In the genomic region with DNA sequence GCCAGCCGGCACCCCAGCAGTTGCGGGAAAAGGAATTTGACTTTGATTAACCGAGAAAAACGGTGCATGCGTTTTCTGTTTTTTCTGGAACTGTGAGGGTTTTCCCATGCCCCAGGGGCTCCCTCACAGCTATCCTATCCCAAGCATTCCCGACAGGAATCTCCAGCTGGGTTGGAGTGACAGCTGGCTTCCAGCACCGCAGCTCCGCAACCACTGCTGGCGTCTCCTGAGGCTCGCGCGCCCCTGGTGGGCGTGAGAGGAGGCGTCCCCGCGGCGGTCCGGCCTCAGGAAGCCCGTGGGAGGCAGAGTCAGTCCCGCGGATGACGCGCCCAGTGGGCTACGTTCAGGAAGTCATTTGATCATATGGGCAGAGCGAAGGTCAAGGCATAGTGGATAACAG, we compare ENCODE assay signal across 8 cellular contexts.
DNase-seq lines count a peak whose midpoint lies in the region; ATAC-seq, FAIRE-seq and TF ChIP-seq lines count a peak whose summit lies in the region.
"Not testable (repeated sequence)": the region's sequence is repeated elsewhere in the genome, so short reads cannot be mapped to it uniquely, and the experiment has no call there.

No MANE protein-coding gene starts in this region.

- H3K27ac ChIP-seq in A549; right cardiac atrium (ENCODE audit: low read length); psoas muscle: not testable (repeated sequence)

- not testable (repeated sequence) for TF ChIP-seq POLR2A in A549 (IDR thresholded peaks at IDR 0.05; ENCODE audit: low read length)

- not testable (repeated sequence) for H3K4me3 Mint-ChIP-seq in memory B cell

- CTCF ChIA-PET in A549 (lab: Yijun Ruan, JAX): not testable (repeated sequence)

- not testable (repeated sequence) for TF ChIP-seq RAD21 in A549 (conservative IDR thresholded peaks at IDR 0.05 in 1 of 2, IDR thresholded peaks at IDR 0.05 in 1 of 2)

- POLR2A ChIA-PET in A549 (lab: Yijun Ruan, JAX): not testable (repeated sequence)

- H3K9me3 ChIP-seq in A549; right cardiac atrium (ENCODE audit: control insufficient read depth, low read length); psoas muscle: not testable (repeated sequence)

- 0 out of 3 replicates have a peak overlapping the region, but pooled peaks have one; percentile 32 for H3K4me2 ChIP-seq in A549

- not testable (repeated sequence) for TF ChIP-seq CTCF in A549 (IDR thresholded peaks at IDR 0.05); fibroblast of mammary gland (conservative IDR thresholded peaks at IDR 0.05; ENCODE audit: control insufficient read depth, insufficient read depth, low read depth, low read length); psoas muscle (IDR thresholded peaks at IDR 0.05)

- not testable (repeated sequence) for H3K27ac Mint-ChIP-seq in memory B cell

- 4% methylated on average over 24 of the region's 25 CpGs for WGBS in A549 (ENCODE audit: missing lambda C conversion rate)
- 31% methylated on average over 21 of the region's 25 CpGs for WGBS in right cardiac atrium
- 22 to 27% (median 25%) methylated on average over 19 to 21 of the region's 25 CpGs for WGBS in psoas muscle, 3 donors

- not testable (repeated sequence) for H3K36me3 Mint-ChIP-seq in memory B cell

- H3K36me3 ChIP-seq in psoas muscle (ENCODE audit: insufficient read depth in 1 of 2, low read depth in 1 of 2): not testable (repeated sequence)

- not testable (repeated sequence) for H3K4me3 ChIP-seq in A549; fibroblast of mammary gland (ENCODE audit: control insufficient read depth, low read depth, low read length); right cardiac atrium (ENCODE audit: low read length); psoas muscle

- H3K27me3 ChIP-seq in right cardiac atrium (ENCODE audit: control insufficient read depth, insufficient read depth); psoas muscle (ENCODE audit: insufficient read depth in 3 of 3, low read length in 2 of 3): not testable (repeated sequence)

- not testable (repeated sequence) for FAIRE-seq in A549 (lab: Jason Lieb, UNC)

- peak in 1 of 2 experiments; percentile 12 for DNase-seq in A549 (ENCODE audit: low read depth in 1 of 2, low spot score in 1 of 2)
- DNase-seq in NCI-H82 (lab: John Stamatoyannopoulos, UW): peak; percentile 50
- DNase-seq in astrocyte of the hippocampus (ENCODE audit: low read depth, low spot score): peak; percentile 2
- DNase-seq in fibroblast of mammary gland (ENCODE audit: low read depth): peak; percentile 8
- not testable (repeated sequence) for DNase-seq in right cardiac atrium; memory B cell (ENCODE audit: low spot score in 2 of 2)
- peak in 1 of 2 donors; percentile 14 for DNase-seq in psoas muscle

- H3K4me1 Mint-ChIP-seq in memory B cell: not testable (repeated sequence)

- intact Hi-C loops in right cardiac atrium (cut with DNase I); psoas muscle (cut with DNase I): not testable (repeated sequence)

- not testable (repeated sequence) for H3K27me3 Mint-ChIP-seq in memory B cell

- ATAC-seq in A549: peak; percentile 94 to 95
- peak; percentile 64 for ATAC-seq in HG02642 (IDR thresholded peaks at IDR 0.05; ENCODE audit: poor library complexity, unreplicated experiment)
- ATAC-seq in right cardiac atrium: peak; percentile 54 to 98
- ATAC-seq in memory B cell (ENCODE audit: low read depth): peak; percentile 31
- peak in 3 of 4 donors; percentile 46 to 70 (median 61) for ATAC-seq in psoas muscle

- not testable (repeated sequence) for TF ChIP-seq EP300 in A549 (IDR thresholded peaks at IDR 0.05)

- not testable (repeated sequence) for H3K4me1 ChIP-seq in A549; right cardiac atrium (ENCODE audit: control insufficient read depth, insufficient read depth, low read length); psoas muscle

- H3K9me3 Mint-ChIP-seq in memory B cell: not testable (repeated sequence)

Comparison
In these comparisons a context has a peak if more than half of its experiments do, and no peak if none do; other contexts are left out.
1. ATAC-seq: peak in every context shown above with its lines; median percentile 94 in A549; 76 in right cardiac atrium; 64 in HG02642; 61 in psoas muscle; 31 in memory B cell.